In the genomic region with DNA sequence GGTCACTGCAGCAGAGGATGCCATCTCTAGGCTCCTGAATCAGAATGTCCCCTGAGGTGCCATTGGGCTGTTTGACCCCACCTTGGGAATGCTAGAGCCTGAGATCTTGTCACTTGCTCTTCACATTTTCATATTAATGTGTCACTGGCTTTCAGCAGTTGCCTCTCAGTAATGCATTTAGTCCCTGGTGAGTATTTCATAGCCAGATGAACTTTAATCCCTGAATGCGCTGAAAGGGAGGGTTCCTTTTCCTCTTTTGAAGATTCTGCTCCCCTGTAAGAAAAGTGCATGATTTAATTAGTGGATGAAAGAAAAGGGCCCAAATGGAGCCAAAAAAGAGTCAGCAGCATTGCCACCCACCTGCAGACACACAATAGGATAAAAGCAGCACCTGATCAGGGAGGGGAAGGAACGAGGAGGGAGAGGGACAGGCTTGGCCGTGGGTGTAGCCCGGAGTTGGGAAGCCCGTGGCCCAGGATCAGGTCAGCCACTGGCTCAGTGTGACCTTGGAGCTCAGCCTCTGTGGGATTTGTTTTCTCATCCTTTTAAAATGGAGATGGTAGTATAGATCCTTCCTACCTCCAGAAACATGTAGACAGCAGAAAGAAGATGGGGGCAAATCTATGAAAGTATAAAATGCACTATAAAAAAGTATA, we compare ENCODE assay signal across 15 cellular contexts.
"Had no signal": no experiment of that assay in that cellular context is flagged by ENCODE, and none has a peak within 500 bp of the region (broad histone marks: within the 10 kb centered on the region; RNA-seq: fewer than 3 reads in every experiment).

No MANE protein-coding gene starts in this region.

- H3K36me3 ChIP-seq: cardiac muscle cell, ovary, stomach, thoracic aorta had no signal

- H3K27ac ChIP-seq: cardiac muscle cell, dorsolateral prefrontal cortex, ovary, stomach, thoracic aorta had no signal

- H3K4me3 Mint-ChIP-seq: activated B cell treated with CpG ODN at 0.5 μM for 24 hours; activated naive CD8-positive, alpha-beta T cell treated with anti-CD3 and anti-CD28 coated beads, Interleukin-2, amount 50 U/mL, for 24 hours had no signal

- H3K27ac Mint-ChIP-seq: activated B cell treated with CpG ODN at 0.5 μM for 24 hours; activated naive CD8-positive, alpha-beta T cell treated with anti-CD3 and anti-CD28 coated beads, Interleukin-2, amount 50 U/mL, for 24 hours had no signal

- H3K9me3 ChIP-seq: ovary, thoracic aorta had no signal

- DNase-seq: activated B cell treated with CpG ODN at 0.5 μM for 24 hours; activated naive CD4-positive, alpha-beta T cell; activated naive CD8-positive, alpha-beta T cell treated with anti-CD3 and anti-CD28 coated beads, Interleukin-2, amount 50 U/mL, for 24 hours; activated T-cell treated with anti-CD3 and anti-CD28 coated beads for 4 hours; dorsolateral prefrontal cortex; hippocampal formation; midbrain; ovary; stimulated activated CD4-positive, alpha-beta T cell treated with anti-CD3 and anti-CD28 coated beads, Interleukin-12 subunit alpha, Interleukin-12 subunit beta, amount 100 ng/mL, for 4 hours; stimulated activated CD4-positive, alpha-beta T cell treated with anti-CD3 and anti-CD28 coated beads, Interleukin-2, amount 100 ng/mL, for 24 hours; stomach; T-helper 2 cell had no signal

- H3K4me3 ChIP-seq: cardiac muscle cell, dorsolateral prefrontal cortex, ovary, stomach, thoracic aorta had no signal

- H3K27me3 ChIP-seq: cardiac muscle cell, ovary, stomach had no signal

- ATAC-seq: activated naive CD8-positive, alpha-beta T cell treated with anti-CD3 and anti-CD28 coated beads, Interleukin-2, amount 50 U/mL, for 24 hours; esophagus mucosa had no signal

- H3K4me1 Mint-ChIP-seq: activated B cell treated with CpG ODN at 0.5 μM for 24 hours; activated naive CD8-positive, alpha-beta T cell treated with anti-CD3 and anti-CD28 coated beads, Interleukin-2, amount 50 U/mL, for 24 hours had no signal
